In the genomic region with DNA sequence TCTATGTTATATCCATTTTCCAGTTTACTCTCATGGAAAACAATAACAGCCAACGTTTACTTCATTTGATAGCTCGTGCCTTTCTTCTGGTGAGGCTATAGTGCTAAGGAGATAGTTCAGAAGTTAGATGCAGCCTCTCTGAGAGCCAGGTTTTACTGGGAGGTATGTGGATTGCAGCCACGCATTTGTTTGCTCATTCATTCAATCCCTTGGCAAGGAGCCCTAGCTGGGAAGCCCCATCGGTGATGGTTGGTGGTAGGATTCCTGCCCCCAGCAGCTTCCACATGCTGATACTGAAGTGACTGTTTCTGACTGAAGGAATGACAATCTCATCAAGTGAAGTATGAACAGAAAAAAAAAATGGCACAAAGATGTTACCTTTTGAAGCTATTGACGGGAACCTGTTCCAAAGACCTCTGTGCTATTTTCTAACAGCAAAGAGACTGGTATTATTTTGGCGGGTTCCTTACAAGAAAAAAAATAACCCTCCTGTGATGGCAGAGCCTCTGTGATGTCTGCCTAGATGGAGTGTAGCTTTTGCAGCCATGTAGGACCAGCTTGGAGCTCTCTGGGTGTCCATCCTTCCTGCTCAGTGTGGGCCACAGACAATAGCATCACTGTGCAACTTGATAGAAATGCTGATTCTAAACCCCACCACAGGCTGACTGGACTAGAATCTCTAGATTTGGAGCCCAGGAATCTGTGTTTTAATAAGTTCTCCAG, we compare ENCODE assay signal across 1 cellular context.
TF ChIP-seq lines count a peak whose summit lies in the region.

No MANE protein-coding gene starts in this region.

TF ChIP-seq in GM23338, 12 proteins besides CTCF, POLR2A, EP300 and RAD21:
- TF ChIP-seq ZNF462 (CRISPR knock-in tag; IDR thresholded peaks at IDR 0.05) (0 out of 2 replicates have a peak, but pooled peaks have one; percentile 47), ETS1 (IDR thresholded peaks at IDR 0.05) (no peak)
